In genomic region chr17:80963812-80964211, GRCh38 we compare ENCODE assay signal across 15 cellular contexts. TPM values are rescaled to one million over a fixed set of nuclear protein-coding genes. Genes with fewer than 3 reads are reported as not detected.
DNase-seq lines count a peak whose midpoint lies in the region; ATAC-seq and TF ChIP-seq lines count a peak whose summit lies in the region.
"Had no signal": no experiment of that assay in that cellular context is flagged by ENCODE, and none has a peak within 500 bp of the region (broad histone marks: within the 10 kb centered on the region; RNA-seq: fewer than 3 reads in every experiment).

No MANE protein-coding gene starts in this region.

- DNase-seq in chondrocyte (ENCODE audit: low spot score) = no peak
- no peak for DNase-seq in neuronal stem cell (ENCODE audit: low spot score)
- DNase-seq in aorta = no peak
- no peak for DNase-seq in stimulated activated CD4-positive, alpha-beta T cell treated with anti-CD3 and anti-CD28 coated beads, Interleukin-4, amount 100 ng/mL, for 1 hour
- DNase-seq: BE2C; CD4-positive, alpha-beta memory T cell; DMS153; DMS79 treated with DMSO at 0.1 percent for 48 hours; EL; GM23248 had no signal

- H3K79me1 ChIP-seq in neuronal stem cell (ENCODE audit: low read depth, low read length) = peaks cover 7% of the 10 kb centered on the region

- peak overlapping the region; percentile 54 for H2BK15ac ChIP-seq in neuronal stem cell (ENCODE audit: low read length)

- ATAC-seq in aorta (ENCODE audit: low FRiP score) (no peak), HG02798 (IDR thresholded peaks at IDR 0.05; ENCODE audit: poor library complexity, unreplicated experiment) (no peak)
- ATAC-seq: A549, HepG2 had no signal

- H3K27me3 ChIP-seq in muscle layer of colon (ENCODE audit: control insufficient read depth in 1 of 2, insufficient read depth in 2 of 2, low read length in 2 of 2) (no peaks in the 10 kb centered on the region), neuronal stem cell (ENCODE audit: control insufficient read depth in 3 of 3, insufficient read depth in 3 of 3, low read depth in 1 of 3, low read length in 3 of 3) (no peaks in the 10 kb centered on the region), aorta (ENCODE audit: control insufficient read depth in 1 of 2, insufficient read depth in 2 of 2, low read length in 1 of 2) (no peaks in the 10 kb centered on the region)
- H3K27me3 ChIP-seq: BE2C had no signal

- H3K9me3 Mint-ChIP-seq in chondrocyte (ENCODE audit: low read depth) = no peaks in the 10 kb centered on the region
- H3K9me3 Mint-ChIP-seq: CD4-positive, alpha-beta memory T cell had no signal

- peak overlapping the region; percentile 27 for H3K27ac Mint-ChIP-seq in chondrocyte (ENCODE audit: unreplicated experiment)
- H3K27ac Mint-ChIP-seq: CD4-positive, alpha-beta memory T cell had no signal

- H3K23ac ChIP-seq in neuronal stem cell (ENCODE audit: low read depth, low read length, poor library complexity) = no peak overlapping the region

- H3K18ac ChIP-seq in neuronal stem cell (ENCODE audit: low read length) = peak overlapping the region; percentile 92

- no peak overlapping the region for H2BK120ac ChIP-seq in neuronal stem cell (ENCODE audit: low read depth, low read length)

- peak overlapping the region; percentile 59 for H2AK5ac ChIP-seq in neuronal stem cell (ENCODE audit: low read depth, low read length)

- H4K91ac ChIP-seq in neuronal stem cell (ENCODE audit: low read depth, low read length, poor library complexity) = no peak overlapping the region

- no peak for TF ChIP-seq CTCF in chondrocyte (IDR thresholded peaks at IDR 0.05)

- peaks cover 46% of the 10 kb centered on the region for H3K4me1 ChIP-seq in muscle layer of colon (ENCODE audit: insufficient read depth, low read length)
- H3K4me1 ChIP-seq in neuronal stem cell (ENCODE audit: control insufficient read depth in 2 of 2, insufficient read depth in 1 of 2, low read depth in 1 of 2, low read length in 2 of 2) = peaks cover 9 to 19% of the 10 kb centered on the region in 2 donors
- H3K4me1 ChIP-seq in aorta (ENCODE audit: control insufficient read depth in 1 of 2, insufficient read depth in 2 of 2, low read length in 2 of 2) = no peaks in the 10 kb centered on the region
- H3K4me1 ChIP-seq: A549 had no signal

- H3K9me3 ChIP-seq in muscle layer of colon (ENCODE audit: low read length) (no peaks in the 10 kb centered on the region), neuronal stem cell (replicated peaks in 1 of 2; ENCODE audit: control insufficient read depth in 2 of 2, insufficient read depth in 1 of 2, low read depth in 1 of 2, low read length in 2 of 2) (no peaks in the 10 kb centered on the region), aorta (ENCODE audit: control insufficient read depth, low read length) (no peaks in the 10 kb centered on the region)
- H3K9me3 ChIP-seq: A549, BE2C had no signal

- H3K36me3 ChIP-seq in muscle layer of colon (ENCODE audit: insufficient read depth, low read length) = no peaks in the 10 kb centered on the region
- peaks cover 6 to 7% of the 10 kb centered on the region in 2 donors for H3K36me3 ChIP-seq in neuronal stem cell (replicated peaks in 1 of 2; ENCODE audit: control insufficient read depth in 2 of 2, insufficient read depth in 2 of 2, low read length in 2 of 2)
- H3K36me3 ChIP-seq in aorta (ENCODE audit: control insufficient read depth in 1 of 2, insufficient read depth in 2 of 2, low read length in 1 of 2) = no peaks in the 10 kb centered on the region

- H3K27ac ChIP-seq in muscle layer of colon (ENCODE audit: low read depth, low read length) (peak overlapping the region; percentile 32), neuronal stem cell (replicated peaks; ENCODE audit: low read length) (no peak overlapping the region), aorta (ENCODE audit: low read depth in 1 of 2, low read length in 2 of 2) (no peak overlapping the region)
- H3K27ac ChIP-seq: A549, C4-2B, GM23248 had no signal

- H2BK12ac ChIP-seq in neuronal stem cell (ENCODE audit: low read length) = peak overlapping the region; percentile 73

- H3K9ac ChIP-seq in muscle layer of colon (ENCODE audit: low read length) = no peak overlapping the region
- H3K9ac ChIP-seq in neuronal stem cell (ENCODE audit: low read depth, low read length, poor library complexity) = peak overlapping the region; percentile 77
- H3K9ac ChIP-seq: GM23248 had no signal

- intact Hi-C loops in aorta (cut with DNase I) = no loop called here

- peaks cover 8% of the 10 kb centered on the region for H3K36me3 Mint-ChIP-seq in chondrocyte (ENCODE audit: low read depth)

- H2AFZ ChIP-seq in neuronal stem cell (ENCODE audit: low read length) = no peak overlapping the region
- H2AFZ ChIP-seq: GM23248 had no signal

- H4K8ac ChIP-seq in neuronal stem cell (ENCODE audit: low read depth, low read length) = no peak overlapping the region

- peak overlapping the region; percentile 33 for H3K4me2 ChIP-seq in neuronal stem cell (ENCODE audit: insufficient read depth, low read length, poor library complexity, severe bottlenecking)
- H3K4me2 ChIP-seq: A549 had no signal

- H3K4me3 Mint-ChIP-seq in chondrocyte (ENCODE audit: unreplicated experiment) = no peak overlapping the region
- H3K4me3 Mint-ChIP-seq: CD4-positive, alpha-beta memory T cell had no signal

- H3K4me1 Mint-ChIP-seq in chondrocyte (ENCODE audit: low read depth) = peaks cover 30% of the 10 kb centered on the region
- H3K4me1 Mint-ChIP-seq: CD4-positive, alpha-beta memory T cell had no signal

- no peak overlapping the region for H3K4ac ChIP-seq in neuronal stem cell (ENCODE audit: low read length)

- H2BK5ac ChIP-seq in neuronal stem cell (ENCODE audit: low read length) = peak overlapping the region; percentile 83

- peak overlapping the region; percentile 71 for H3K14ac ChIP-seq in neuronal stem cell (ENCODE audit: low read length)

- H3K4me3 ChIP-seq in muscle layer of colon (ENCODE audit: low read depth in 1 of 2, low read length in 2 of 2) (no peak overlapping the region), neuronal stem cell (ENCODE audit: low read length in 2 of 2) (no peak overlapping the region), aorta (ENCODE audit: low read length in 2 of 2) (no peak overlapping the region)
- H3K4me3 ChIP-seq: A549, GM23248 had no signal

- no peaks in the 10 kb centered on the region for H3K27me3 Mint-ChIP-seq in chondrocyte (ENCODE audit: low read depth)
- H3K27me3 Mint-ChIP-seq: CD4-positive, alpha-beta memory T cell had no signal

- WGBS in neuronal stem cell (ENCODE audit: extremely low coverage in 2 of 2, insufficient read length in 2 of 2, insufficient replicate concordance in 1 of 2), 2 donors = no CpG with 5 or more reads among the region's 25 CpGs
- WGBS in aorta, 2 donors = 95 to 96% methylated on average over 25 of the region's 25 CpGs

RNA-seq across cellular contexts. Expression of gene CHMP6, which starts 27.8 kb away (rescaled TPM):
- total RNA-seq in chondrocyte = 27.6 to 33.0 TPM (median 28.4 TPM) in 3 replicates
- 14.3 TPM for polyA plus RNA-seq in neuronal stem cell (2013, experiment 1 of 2)
- polyA plus RNA-seq in neuronal stem cell (2013, experiment 2 of 2) = 13.1 TPM
- total RNA-seq in aorta = 10 to 100 TPM; 22.9 to 30.9 TPM
- polyA plus RNA-seq in aorta = 10 to 100 TPM; 15.9 to 30.8 TPM
